24 cellular contexts compared by ENCODE assay signal in genomic region chr5:71596169-71596568, GRCh38.
"Had no signal": no experiment of that assay in that cellular context is flagged by ENCODE, and none has a peak within 500 bp of the region (broad histone marks: within the 10 kb centered on the region; RNA-seq: fewer than 3 reads in every experiment).

No MANE protein-coding gene starts in this region.

- H3K27me3 Mint-ChIP-seq: activated CD4-positive, alpha-beta memory T cell treated with anti-CD3 and anti-CD28 coated beads, Interleukin-2, amount 10 ng/mL, durations not matched to agents 7 days and 5 days; activated naive CD4-positive, alpha-beta T cell treated with anti-CD3 and anti-CD28 coated beads, Interleukin-2, amount 10 ng/mL, durations not matched to agents 7 days and 5 days; T-cell had no signal

- ATAC-seq: Panc1, Right ventricle myocardium inferior, T-cell had no signal

- DNase-seq: activated CD4-positive, alpha-beta memory T cell treated with anti-CD3 and anti-CD28 coated beads, Interleukin-2, amount 10 ng/mL, durations not matched to agents 7 days and 5 days; activated CD4-positive, alpha-beta T cell treated with anti-CD3 and anti-CD28 coated beads, Interleukin-2, amount 50 U/mL, for 1 hour; activated CD4-positive, CD25-positive, alpha-beta regulatory T cell; activated gamma-delta T cell; activated naive CD4-positive, alpha-beta T cell treated with anti-CD3 and anti-CD28 coated beads, Interleukin-2, amount 10 ng/mL, durations not matched to agents 7 days and 5 days; activated T-cell treated with anti-CD3 and anti-CD28 coated beads for 4 hours; amniotic stem cell; caudate nucleus; MM.1S; NCI-H1105; NCI-H1436; NCI-H1694 treated with DMSO at 0.1 percent for 48 hours; NCI-H2029 treated with DMSO at 0.1 percent for 48 hours; NCI-H510A treated with DMSO at 0.1 percent for 48 hours; NCI-H69; NK-92 treated with Interleukin-12 subunit alpha and Interleukin-12 subunit beta, amount 100 ng/mL, for 24 hours; OCI-M1; RPMI8226; T-cell had no signal

- H3K4me3 ChIP-seq: ascending aorta, SK-N-MC had no signal

- H3K4me3 Mint-ChIP-seq: activated CD4-positive, alpha-beta memory T cell treated with anti-CD3 and anti-CD28 coated beads, Interleukin-2, amount 10 ng/mL, durations not matched to agents 7 days and 5 days; activated naive CD4-positive, alpha-beta T cell treated with anti-CD3 and anti-CD28 coated beads, Interleukin-2, amount 10 ng/mL, durations not matched to agents 7 days and 5 days; T-cell had no signal

- H3K9me3 ChIP-seq: ascending aorta had no signal

- H3K27me3 ChIP-seq: ascending aorta had no signal

- H3K27ac Mint-ChIP-seq: activated CD4-positive, alpha-beta memory T cell treated with anti-CD3 and anti-CD28 coated beads, Interleukin-2, amount 10 ng/mL, durations not matched to agents 7 days and 5 days; activated naive CD4-positive, alpha-beta T cell treated with anti-CD3 and anti-CD28 coated beads, Interleukin-2, amount 10 ng/mL, durations not matched to agents 7 days and 5 days had no signal

- H3K9me3 Mint-ChIP-seq: activated CD4-positive, alpha-beta memory T cell treated with anti-CD3 and anti-CD28 coated beads, Interleukin-2, amount 10 ng/mL, durations not matched to agents 7 days and 5 days; activated naive CD4-positive, alpha-beta T cell treated with anti-CD3 and anti-CD28 coated beads, Interleukin-2, amount 10 ng/mL, durations not matched to agents 7 days and 5 days; T-cell had no signal

- H3K27ac ChIP-seq: SK-N-MC, VCaP had no signal
